ENCODE assay signal across 9 cellular contexts in the genomic region with DNA sequence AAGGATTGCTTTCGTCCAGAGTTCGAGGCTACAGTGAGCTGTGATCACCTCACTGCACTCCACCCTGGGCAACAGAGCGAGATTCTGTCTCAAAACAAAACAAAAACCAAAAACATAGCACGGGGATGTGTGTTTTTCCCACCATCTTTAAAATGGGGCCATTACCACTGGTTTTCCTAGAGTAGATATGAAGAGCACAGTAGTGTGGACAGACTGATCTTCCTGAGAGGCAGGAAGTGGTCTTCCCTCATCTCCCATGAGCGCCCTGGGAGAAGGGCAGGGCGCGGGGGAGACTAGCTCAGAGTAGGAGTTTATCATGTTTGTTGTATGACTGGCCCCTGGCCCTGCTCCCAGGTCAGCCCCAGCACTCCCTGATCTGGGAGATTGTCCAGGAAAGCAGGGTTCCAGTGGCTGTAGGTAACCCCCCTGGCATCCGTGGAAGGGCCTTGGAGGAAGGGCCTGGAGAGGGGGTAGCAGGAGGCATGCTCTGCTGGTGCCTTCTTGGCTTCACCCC. TPM values are rescaled to one million over a fixed set of nuclear protein-coding genes. Genes with fewer than 3 reads are reported as not detected.
DNase-seq lines count a peak whose midpoint lies in the region; ATAC-seq and TF ChIP-seq lines count a peak whose summit lies in the region.
"Had no signal": no experiment of that assay in that cellular context is flagged by ENCODE, and none has a peak within 500 bp of the region (broad histone marks: within the 10 kb centered on the region; RNA-seq: fewer than 3 reads in every experiment).

No MANE protein-coding gene starts in this region.

- no peak for TF ChIP-seq CTCF in DND-41 (IDR thresholded peaks at IDR 0.05; ENCODE audit: borderline replicate concordance, extremely low read depth, low read length, poor library complexity, severe bottlenecking)
- no peak for TF ChIP-seq CTCF in nephron progenitor cell (IDR thresholded peaks at IDR 0.05)
- no peak for TF ChIP-seq CTCF in upper lobe of right lung (IDR thresholded peaks at IDR 0.05)

- H3K4me1 Mint-ChIP-seq in IgD-negative memory B cell (peaks cover 54 to 68% (median 57%) of the 10 kb centered on the region in 3 donors), nephron progenitor cell (peaks cover 51% of the 10 kb centered on the region)
- peaks cover 72% of the 10 kb centered on the region for H3K4me1 Mint-ChIP-seq in activated naive CD8-positive, alpha-beta T cell treated with anti-CD3 and anti-CD28 coated beads, Interleukin-2, amount 50 U/mL, for 24 hours

- no peak overlapping the region for H2BK12ac ChIP-seq in neuronal stem cell (ENCODE audit: low read length)

- H3K36me3 Mint-ChIP-seq in IgD-negative memory B cell (peaks cover 6% of the 10 kb centered on the region), nephron progenitor cell (ENCODE audit: low read depth) (no peaks in the 10 kb centered on the region)
- peaks cover 2% of the 10 kb centered on the region for H3K36me3 Mint-ChIP-seq in activated naive CD8-positive, alpha-beta T cell treated with anti-CD3 and anti-CD28 coated beads, Interleukin-2, amount 50 U/mL, for 24 hours (ENCODE audit: low read depth)

- H3K9ac ChIP-seq in DND-41 (ENCODE audit: low read depth, low read length) (no peak overlapping the region), neuronal stem cell (ENCODE audit: low read depth, low read length, poor library complexity) (no peak overlapping the region)

- no peaks in the 10 kb centered on the region for H3K36me3 ChIP-seq in DND-41 (ENCODE audit: insufficient read depth, low read length)
- H3K36me3 ChIP-seq in neuronal stem cell (replicated peaks in 1 of 2; ENCODE audit: control insufficient read depth in 2 of 2, insufficient read depth in 2 of 2, low read length in 2 of 2) = no peaks in the 10 kb centered on the region
- no peaks in the 10 kb centered on the region for H3K36me3 ChIP-seq in aorta (ENCODE audit: control insufficient read depth in 1 of 2, insufficient read depth in 2 of 2, low read length in 1 of 2)
- no peaks in the 10 kb centered on the region for H3K36me3 ChIP-seq in upper lobe of right lung

- H3K9me3 Mint-ChIP-seq in IgD-negative memory B cell (no peaks in the 10 kb centered on the region), nephron progenitor cell (no peaks in the 10 kb centered on the region)
- H3K9me3 Mint-ChIP-seq in activated naive CD8-positive, alpha-beta T cell treated with anti-CD3 and anti-CD28 coated beads, Interleukin-2, amount 50 U/mL, for 24 hours = no peaks in the 10 kb centered on the region

- ATAC-seq in DND-41 (ENCODE audit: insufficient read depth, low read depth) = no peak
- ATAC-seq in activated naive CD8-positive, alpha-beta T cell treated with anti-CD3 and anti-CD28 coated beads, Interleukin-2, amount 50 U/mL, for 24 hours = no peak
- ATAC-seq in HG02938 (IDR thresholded peaks at IDR 0.05; ENCODE audit: unreplicated experiment) = no peak
- no peak for ATAC-seq in aorta (ENCODE audit: low FRiP score)
- no peak for ATAC-seq in upper lobe of right lung

- H4K91ac ChIP-seq in neuronal stem cell (ENCODE audit: low read depth, low read length, poor library complexity) = no peak overlapping the region

- no peaks in the 10 kb centered on the region for H3K79me1 ChIP-seq in neuronal stem cell (ENCODE audit: low read depth, low read length)

- no peak overlapping the region for H2BK5ac ChIP-seq in neuronal stem cell (ENCODE audit: low read length)

- H4K8ac ChIP-seq in neuronal stem cell (ENCODE audit: low read depth, low read length) = no peak overlapping the region

- intact Hi-C loops in aorta (cut with DNase I) = no loop called here
- intact Hi-C loops in upper lobe of right lung (cut with DNase I) = no loop called here

- peak overlapping the region; percentile 22; the same call in 1 of the 2 replicates for H2AFZ ChIP-seq in DND-41 (ENCODE audit: low read depth, low read length)
- no peak overlapping the region for H2AFZ ChIP-seq in neuronal stem cell (ENCODE audit: low read length)

- H2AK5ac ChIP-seq in neuronal stem cell (ENCODE audit: low read depth, low read length) = peak overlapping the region; percentile 1

- H3K14ac ChIP-seq in neuronal stem cell (ENCODE audit: low read length) = no peak overlapping the region

- H3K27me3 ChIP-seq in DND-41 (ENCODE audit: insufficient read depth, low read length, poor library complexity) (no peaks in the 10 kb centered on the region), neuronal stem cell (ENCODE audit: control insufficient read depth in 3 of 3, insufficient read depth in 3 of 3, low read depth in 1 of 3, low read length in 3 of 3) (peaks cover 0 to 58% (median 11%) of the 10 kb centered on the region in 3 experiments), aorta (ENCODE audit: control insufficient read depth in 1 of 2, insufficient read depth in 2 of 2, low read length in 1 of 2) (no peaks in the 10 kb centered on the region), upper lobe of right lung (no peaks in the 10 kb centered on the region)

- H3K9me3 ChIP-seq in DND-41 (ENCODE audit: insufficient read depth, low read length, severe bottlenecking) = no peaks in the 10 kb centered on the region
- no peaks in the 10 kb centered on the region for H3K9me3 ChIP-seq in neuronal stem cell (replicated peaks in 1 of 2; ENCODE audit: control insufficient read depth in 2 of 2, insufficient read depth in 1 of 2, low read depth in 1 of 2, low read length in 2 of 2)
- no peaks in the 10 kb centered on the region for H3K9me3 ChIP-seq in aorta (ENCODE audit: control insufficient read depth, low read length)
- H3K9me3 ChIP-seq in upper lobe of right lung = no peaks in the 10 kb centered on the region

- peaks cover 2% of the 10 kb centered on the region for H3K27me3 Mint-ChIP-seq in IgD-negative memory B cell
- no peaks in the 10 kb centered on the region for H3K27me3 Mint-ChIP-seq in activated naive CD8-positive, alpha-beta T cell treated with anti-CD3 and anti-CD28 coated beads, Interleukin-2, amount 50 U/mL, for 24 hours
- peaks cover 20% of the 10 kb centered on the region for H3K27me3 Mint-ChIP-seq in nephron progenitor cell (ENCODE audit: low read depth, poor library complexity)

- H3K79me2 ChIP-seq in DND-41 (ENCODE audit: insufficient read depth, low read length) = no peaks in the 10 kb centered on the region

- H3K23ac ChIP-seq in neuronal stem cell (ENCODE audit: low read depth, low read length, poor library complexity) = no peak overlapping the region

- peaks cover 52% of the 10 kb centered on the region for H3K4me1 ChIP-seq in DND-41 (ENCODE audit: insufficient read depth, low read length)
- peaks cover 0 to 3% of the 10 kb centered on the region in 2 donors for H3K4me1 ChIP-seq in neuronal stem cell (ENCODE audit: control insufficient read depth in 2 of 2, insufficient read depth in 1 of 2, low read depth in 1 of 2, low read length in 2 of 2)
- H3K4me1 ChIP-seq in aorta (ENCODE audit: control insufficient read depth in 1 of 2, insufficient read depth in 2 of 2, low read length in 2 of 2) = no peaks in the 10 kb centered on the region
- peaks cover 34% of the 10 kb centered on the region for H3K4me1 ChIP-seq in upper lobe of right lung

- peak overlapping the region; percentile 98 to 99 (median 99) for H3K27ac Mint-ChIP-seq in IgD-negative memory B cell
- H3K27ac Mint-ChIP-seq in activated naive CD8-positive, alpha-beta T cell treated with anti-CD3 and anti-CD28 coated beads, Interleukin-2, amount 50 U/mL, for 24 hours = peak overlapping the region; percentile 87
- H3K27ac Mint-ChIP-seq in nephron progenitor cell = no peak overlapping the region

- no CpG with 5 or more reads among the region's 8 CpGs for WGBS in neuronal stem cell (ENCODE audit: extremely low coverage in 2 of 2, insufficient read length in 2 of 2, insufficient replicate concordance in 1 of 2), 2 donors
- WGBS in aorta, 2 donors = 54 to 65% methylated on average over 8 of the region's 8 CpGs

- H3K27ac ChIP-seq in DND-41 (ENCODE audit: low read length) = peak overlapping the region; percentile 85
- no peak overlapping the region for H3K27ac ChIP-seq in neuronal stem cell (replicated peaks; ENCODE audit: low read length)
- H3K27ac ChIP-seq in aorta (ENCODE audit: low read depth in 1 of 2, low read length in 2 of 2) = no peak overlapping the region
- no peak overlapping the region for H3K27ac ChIP-seq in upper lobe of right lung

- H4K20me1 ChIP-seq in DND-41 (ENCODE audit: insufficient read depth, low read length) = no peaks in the 10 kb centered on the region

- H3K4me2 ChIP-seq in DND-41 (ENCODE audit: insufficient read depth, low read length) (no peak overlapping the region), neuronal stem cell (ENCODE audit: insufficient read depth, low read length, poor library complexity, severe bottlenecking) (no peak overlapping the region)

- no peak overlapping the region for H3K4ac ChIP-seq in neuronal stem cell (ENCODE audit: low read length)

- no peak overlapping the region for H2BK15ac ChIP-seq in neuronal stem cell (ENCODE audit: low read length)

- H3K4me3 Mint-ChIP-seq in IgD-negative memory B cell (peak overlapping the region; percentile 91 to 99 (median 94)), nephron progenitor cell (no peak overlapping the region)
- peak overlapping the region; percentile 87 for H3K4me3 Mint-ChIP-seq in activated naive CD8-positive, alpha-beta T cell treated with anti-CD3 and anti-CD28 coated beads, Interleukin-2, amount 50 U/mL, for 24 hours

- H2BK120ac ChIP-seq in neuronal stem cell (ENCODE audit: low read depth, low read length) = no peak overlapping the region

- peak overlapping the region; percentile 59 for H3K18ac ChIP-seq in neuronal stem cell (ENCODE audit: low read length)

- DNase-seq in DND-41 (no peak), neuronal stem cell (ENCODE audit: low spot score) (no peak), nephron progenitor cell (no peak), aorta (no peak), upper lobe of right lung (no peak)
- DNase-seq in activated naive CD8-positive, alpha-beta T cell treated with anti-CD3 and anti-CD28 coated beads, Interleukin-2, amount 50 U/mL, for 24 hours = no peak
- DNase-seq: mesenchymal stem cell had no signal

- H3K4me3 ChIP-seq in DND-41 (ENCODE audit: low read depth in 1 of 2, low read length in 2 of 2) (no peak overlapping the region), neuronal stem cell (ENCODE audit: low read length in 2 of 2) (no peak overlapping the region), aorta (ENCODE audit: low read length in 2 of 2) (no peak overlapping the region), upper lobe of right lung (no peak overlapping the region)

RNA-seq across cellular contexts. Expression of a gene that starts 2.3 kb away (rescaled TPM):
- 96.3 TPM for polyA plus RNA-seq in IgD-negative memory B cell
- polyA plus RNA-seq in neuronal stem cell (2013, experiment 1 of 2) = 1.9 TPM
- 2.0 TPM for polyA plus RNA-seq in neuronal stem cell (2013, experiment 2 of 2)
- 10 to 100 TPM in 1 of 2 donors, 1 to 10 TPM in 1; 3.8 to 10.3 TPM for total RNA-seq in aorta
- 1 to 10 TPM; 2.6 to 5.0 TPM for polyA plus RNA-seq in aorta
- total RNA-seq in upper lobe of right lung = 4.8 TPM

RNA-seq across cellular contexts. Expression of a gene that starts 35.2 kb away (rescaled TPM):
- polyA plus RNA-seq in IgD-negative memory B cell (36.2 TPM), aorta (10 to 100 TPM; 80.1 to 92.3 TPM)
- 23.2 TPM for polyA plus RNA-seq in neuronal stem cell (2013, experiment 1 of 2)
- polyA plus RNA-seq in neuronal stem cell (2013, experiment 2 of 2) = 20.4 TPM
- total RNA-seq in aorta (10 to 100 TPM; 47.7 to 50.5 TPM), upper lobe of right lung (31.8 TPM)
